Comparison of ENCODE assay signal across 12 cellular contexts in the genomic region with DNA sequence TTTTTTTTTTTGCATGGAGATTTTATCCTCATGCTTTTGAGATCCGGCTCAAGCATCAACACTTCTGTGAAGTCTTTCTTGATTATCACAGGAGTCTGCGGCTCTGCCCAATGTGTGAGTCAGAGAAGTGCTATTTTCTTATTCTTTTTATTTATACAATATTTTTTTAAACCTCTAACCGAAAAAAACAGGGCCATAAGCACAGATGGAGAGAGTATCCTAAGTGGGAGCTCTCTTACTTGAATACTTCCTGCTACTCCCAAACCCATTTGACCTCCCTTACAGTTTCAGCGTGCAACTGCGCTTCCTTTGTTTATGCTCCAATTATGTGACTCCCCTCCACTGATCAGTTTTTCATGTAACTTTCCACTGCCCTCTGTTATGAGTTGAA. TPM values are rescaled to one million over a fixed set of nuclear protein-coding genes. Genes with fewer than 3 reads are reported as not detected.
DNase-seq lines count a peak whose midpoint lies in the region; ATAC-seq and TF ChIP-seq lines count a peak whose summit lies in the region.
"Had no signal": no experiment of that assay in that cellular context is flagged by ENCODE, and none has a peak within 500 bp of the region (broad histone marks: within the 10 kb centered on the region; RNA-seq: fewer than 3 reads in every experiment).

No MANE protein-coding gene starts in this region.

- WGBS in heart left ventricle, 4 donors, result 60 to 69% (median 61%) methylated on average over 5 of the region's 5 CpGs
- WGBS in upper lobe of left lung, 2 donors, result 38 to 43% methylated on average over 5 of the region's 5 CpGs
- 45 to 47% methylated on average over 5 of the region's 5 CpGs for WGBS in tibial nerve, 2 donors

- H3K4me3 ChIP-seq in heart left ventricle, result no peak overlapping the region
- H3K4me3 ChIP-seq in left lung, result no peak overlapping the region
- no peak overlapping the region for H3K4me3 ChIP-seq in upper lobe of left lung
- H3K4me3 ChIP-seq in tibial nerve, result no peak overlapping the region
- H3K4me3 ChIP-seq: BLaER1, heart right ventricle had no signal

- no peaks in the 10 kb centered on the region for H3K9me3 ChIP-seq in heart left ventricle
- H3K9me3 ChIP-seq in left lung, result no peaks in the 10 kb centered on the region
- H3K9me3 ChIP-seq in upper lobe of left lung, result no peaks in the 10 kb centered on the region
- no peaks in the 10 kb centered on the region for H3K9me3 ChIP-seq in tibial nerve
- H3K9me3 ChIP-seq: BLaER1, heart right ventricle, neutrophil had no signal

- ATAC-seq in heart left ventricle, result no peak
- no peak for ATAC-seq in Right ventricle myocardium superior (ENCODE audit: poor library complexity)
- ATAC-seq in left lung, result peak; percentile 27
- peak in 1 of 2 donors; percentile 32 for ATAC-seq in upper lobe of left lung (ENCODE audit: low FRiP score in 2 of 2)
- no peak for ATAC-seq in left colon

- DNase-seq in heart left ventricle (no peak), Right ventricle myocardium superior (no peak), astrocyte of the hippocampus (ENCODE audit: low read depth, low spot score) (peak; percentile 86), left lung (no peak), upper lobe of left lung (no peak), tibial nerve (ENCODE audit: low spot score in 2 of 2) (no peak), left colon (no peak), NCI-H1417 treated with DMSO at 0.1 percent for 48 hours (lab: John Stamatoyannopoulos, UW) (no peak)
- DNase-seq: heart right ventricle, NCI-H2029 had no signal

- H3K36me3 ChIP-seq in heart left ventricle (no peaks in the 10 kb centered on the region), left lung (no peaks in the 10 kb centered on the region), upper lobe of left lung (no peaks in the 10 kb centered on the region), tibial nerve (no peaks in the 10 kb centered on the region)
- H3K36me3 ChIP-seq: BLaER1, heart right ventricle, neutrophil had no signal

- H3K27ac ChIP-seq in heart left ventricle, result peak overlapping the region in 8 of 12 donors; percentile 19 to 65 (median 43)
- H3K27ac ChIP-seq in left lung, result peak overlapping the region; percentile 49 to 71
- peak overlapping the region in 3 of 4 donors; percentile 10 to 72 (median 22) for H3K27ac ChIP-seq in upper lobe of left lung
- peak overlapping the region in 1 of 4 donors; percentile 33 for H3K27ac ChIP-seq in tibial nerve
- H3K27ac ChIP-seq: BLaER1 had no signal

- no peak for TF ChIP-seq CTCF in heart left ventricle (IDR thresholded peaks at IDR 0.05)
- no peak for TF ChIP-seq CTCF in left lung (IDR thresholded peaks at IDR 0.05)
- no peak for TF ChIP-seq CTCF in upper lobe of left lung (IDR thresholded peaks at IDR 0.05)
- no peak for TF ChIP-seq CTCF in tibial nerve (IDR thresholded peaks at IDR 0.05)

- peaks cover 0 to 54% (median 31%) of the 10 kb centered on the region in 12 donors for H3K4me1 ChIP-seq in heart left ventricle
- peaks cover 27 to 58% of the 10 kb centered on the region in 2 donors for H3K4me1 ChIP-seq in left lung
- H3K4me1 ChIP-seq in upper lobe of left lung, result peaks cover 26 to 40% (median 34%) of the 10 kb centered on the region in 4 donors
- H3K4me1 ChIP-seq in tibial nerve, result peaks cover 0 to 34% (median 16%) of the 10 kb centered on the region in 4 donors

- intact Hi-C loops in heart left ventricle (cut with DNase I), result loop anchor here (2.0 to 10.0 kb wide), 11 partner anchors 192 to 533 kb away; a partner anchor contains a TSS
- intact Hi-C loops in Right ventricle myocardium superior (cut with DNase I), result loop anchor here (10.0 kb wide), 2 partner anchors 315 to 435 kb away; no protein-coding TSS in a partner anchor
- intact Hi-C loops in left lung (cut with DNase I), result loop anchor here (10.0 kb wide), 3 partner anchors 195 to 435 kb away; no protein-coding TSS in a partner anchor
- intact Hi-C loops in left colon (cut with DNase I, micrococcal nuclease), result loop anchor here in 1 of 2 donors (5.0 kb wide), 2 partner anchors 263 to 438 kb away; no protein-coding TSS in a partner anchor

- H3K27me3 ChIP-seq in heart left ventricle (no peaks in the 10 kb centered on the region), left lung (no peaks in the 10 kb centered on the region), upper lobe of left lung (no peaks in the 10 kb centered on the region), tibial nerve (no peaks in the 10 kb centered on the region)
- H3K27me3 ChIP-seq: BLaER1, heart right ventricle, neutrophil had no signal

- no peak for TF ChIP-seq EP300 in upper lobe of left lung (IDR thresholded peaks at IDR 0.05)
- TF ChIP-seq EP300 in tibial nerve (IDR thresholded peaks at IDR 0.05), result no peak

- TF ChIP-seq POLR2A in heart left ventricle (IDR thresholded peaks at IDR 0.05), result no peak
- TF ChIP-seq POLR2A in upper lobe of left lung (IDR thresholded peaks at IDR 0.05), result no peak
- no peak for TF ChIP-seq POLR2A in tibial nerve (IDR thresholded peaks at IDR 0.05)

RNA-seq across cellular contexts. Expression of a gene that starts 8.7 kb away (rescaled TPM):
- 10 to 100 TPM; 32.7 to 51.8 (median 37.6) TPM for total RNA-seq in heart left ventricle
- 10 to 100 TPM in 1 of 2 donors, 1 to 10 TPM in 1; 8.7 to 13.9 TPM for polyA plus RNA-seq in heart left ventricle
- 36.1 TPM for total RNA-seq in Right ventricle myocardium superior
- 10 to 100 TPM; 52.5 to 67.4 TPM for total RNA-seq in left lung
- total RNA-seq in upper lobe of left lung, result 100 to 1,000 TPM in 1 of 6 donors, 10 to 100 TPM in 5; 44.2 to 106 (median 71.7) TPM
- total RNA-seq in tibial nerve, result 10 to 100 TPM; 24.9 to 48.0 (median 36.8) TPM
- 10 to 100 TPM; 26.9 to 55.1 TPM for total RNA-seq in left colon
